9 cellular contexts compared by ENCODE assay signal in genomic region chr3:13332158-13332557, GRCh38.
A peak's percentile ranks its signal among the peaks of the same experiment; 100 is the strongest.
DNase-seq lines count a peak whose midpoint lies in the region; ATAC-seq and FAIRE-seq lines count a peak whose summit lies in the region.
"Had no signal": no experiment of that assay in that cellular context is flagged by ENCODE, and none has a peak within 500 bp of the region (broad histone marks: within the 10 kb centered on the region; RNA-seq: fewer than 3 reads in every experiment).

No MANE protein-coding gene starts in this region.

- WGBS in neuronal stem cell (ENCODE audit: extremely low coverage in 2 of 2, insufficient read length in 2 of 2, insufficient replicate concordance in 1 of 2), 2 donors, result no CpG with 5 or more reads among the region's 8 CpGs

- H3K18ac ChIP-seq in neuronal stem cell (ENCODE audit: low read length), result no peak overlapping the region

- peaks cover 8% of the 10 kb centered on the region; the same call in 1 of the 2 replicates for H3K79me2 ChIP-seq in Karpas-422 (ENCODE audit: low read length)

- peak overlapping the region; percentile 66 for H3K9ac ChIP-seq in Karpas-422 (ENCODE audit: low read length)
- H3K9ac ChIP-seq in neuronal stem cell (ENCODE audit: low read depth, low read length, poor library complexity), result no peak overlapping the region

- H2BK12ac ChIP-seq in neuronal stem cell (ENCODE audit: low read length), result no peak overlapping the region

- no peak overlapping the region for H3K23ac ChIP-seq in neuronal stem cell (ENCODE audit: low read depth, low read length, poor library complexity)

- FAIRE-seq in HTR-8/SVneo (lab: Jason Lieb, UNC), result no peak
- FAIRE-seq: K562 had no signal

- no peaks in the 10 kb centered on the region for H3K79me1 ChIP-seq in neuronal stem cell (ENCODE audit: low read depth, low read length)

- no peak overlapping the region for H2BK15ac ChIP-seq in neuronal stem cell (ENCODE audit: low read length)

- H3K36me3 ChIP-seq in Karpas-422 (ENCODE audit: insufficient read depth, low read length), result peaks cover 59% of the 10 kb centered on the region
- peaks cover 50 to 100% of the 10 kb centered on the region in 2 donors for H3K36me3 ChIP-seq in neuronal stem cell (replicated peaks in 1 of 2; ENCODE audit: control insufficient read depth in 2 of 2, insufficient read depth in 2 of 2, low read length in 2 of 2)

- H3K27me3 ChIP-seq in Karpas-422 (ENCODE audit: low read length) (no peaks in the 10 kb centered on the region), neuronal stem cell (ENCODE audit: control insufficient read depth in 3 of 3, insufficient read depth in 3 of 3, low read depth in 1 of 3, low read length in 3 of 3) (no peaks in the 10 kb centered on the region)

- H3K9me2 ChIP-seq in Karpas-422 (replicated peaks; ENCODE audit: insufficient read depth, low read length), result no peaks in the 10 kb centered on the region

- H2AK5ac ChIP-seq in neuronal stem cell (ENCODE audit: low read depth, low read length), result no peak overlapping the region

- no peaks in the 10 kb centered on the region for H4K20me1 ChIP-seq in Karpas-422 (ENCODE audit: insufficient read depth, low read depth, low read length)

- H2AFZ ChIP-seq in Karpas-422 (ENCODE audit: low read length) (no peak overlapping the region), neuronal stem cell (ENCODE audit: low read length) (no peak overlapping the region)

- H3K27ac ChIP-seq in Karpas-422 (ENCODE audit: low read length), result peak overlapping the region; percentile 97
- H3K27ac ChIP-seq in neuronal stem cell (replicated peaks; ENCODE audit: low read length), result no peak overlapping the region

- no peak overlapping the region for H4K91ac ChIP-seq in neuronal stem cell (ENCODE audit: low read depth, low read length, poor library complexity)

- ATAC-seq in GM18517 (IDR thresholded peaks at IDR 0.05; ENCODE audit: unreplicated experiment) (peak; percentile 96), GM21619 (IDR thresholded peaks at IDR 0.05; ENCODE audit: unreplicated experiment) (peak; percentile 95), esophagus mucosa (peak; percentile 78)
- ATAC-seq: K562 had no signal

- H3K4me2 ChIP-seq in Karpas-422 (ENCODE audit: low read depth, low read length, poor library complexity, severe bottlenecking), result peak overlapping the region; percentile 60
- no peak overlapping the region for H3K4me2 ChIP-seq in neuronal stem cell (ENCODE audit: insufficient read depth, low read length, poor library complexity, severe bottlenecking)

- H3K14ac ChIP-seq in neuronal stem cell (ENCODE audit: low read length), result no peak overlapping the region

- H3K4ac ChIP-seq in neuronal stem cell (ENCODE audit: low read length), result no peak overlapping the region

- peaks cover 100% of the 10 kb centered on the region for H3K4me1 ChIP-seq in Karpas-422 (ENCODE audit: low read length)
- H3K4me1 ChIP-seq in neuronal stem cell (ENCODE audit: control insufficient read depth in 2 of 2, insufficient read depth in 1 of 2, low read depth in 1 of 2, low read length in 2 of 2), result no peaks in the 10 kb centered on the region

- H4K8ac ChIP-seq in neuronal stem cell (ENCODE audit: low read depth, low read length), result no peak overlapping the region

- DNase-seq in Karpas-422, result peak; percentile 96
- DNase-seq in neuronal stem cell (ENCODE audit: low spot score), result no peak
- no peak for DNase-seq in activated CD4-positive, alpha-beta T cell treated with anti-CD3 and anti-CD28 coated beads for 4 hours
- no peak for DNase-seq in globus pallidus (ENCODE audit: low spot score)
- no peak for DNase-seq in HTR-8/SVneo (ENCODE audit: insufficient read length, low spot score)

- H3K4me3 ChIP-seq in Karpas-422 (ENCODE audit: low read length), result peak overlapping the region; percentile 34
- H3K4me3 ChIP-seq in neuronal stem cell (ENCODE audit: low read length in 2 of 2), result no peak overlapping the region
- H3K4me3 ChIP-seq: K562 had no signal

- H3K9me3 ChIP-seq in Karpas-422 (ENCODE audit: low read length), result no peaks in the 10 kb centered on the region
- no peaks in the 10 kb centered on the region for H3K9me3 ChIP-seq in neuronal stem cell (replicated peaks in 1 of 2; ENCODE audit: control insufficient read depth in 2 of 2, insufficient read depth in 1 of 2, low read depth in 1 of 2, low read length in 2 of 2)

- H2BK120ac ChIP-seq in neuronal stem cell (ENCODE audit: low read depth, low read length), result no peak overlapping the region

- no peak overlapping the region for H2BK5ac ChIP-seq in neuronal stem cell (ENCODE audit: low read length)
